11 cellular contexts compared by ENCODE assay signal in the genomic region with DNA sequence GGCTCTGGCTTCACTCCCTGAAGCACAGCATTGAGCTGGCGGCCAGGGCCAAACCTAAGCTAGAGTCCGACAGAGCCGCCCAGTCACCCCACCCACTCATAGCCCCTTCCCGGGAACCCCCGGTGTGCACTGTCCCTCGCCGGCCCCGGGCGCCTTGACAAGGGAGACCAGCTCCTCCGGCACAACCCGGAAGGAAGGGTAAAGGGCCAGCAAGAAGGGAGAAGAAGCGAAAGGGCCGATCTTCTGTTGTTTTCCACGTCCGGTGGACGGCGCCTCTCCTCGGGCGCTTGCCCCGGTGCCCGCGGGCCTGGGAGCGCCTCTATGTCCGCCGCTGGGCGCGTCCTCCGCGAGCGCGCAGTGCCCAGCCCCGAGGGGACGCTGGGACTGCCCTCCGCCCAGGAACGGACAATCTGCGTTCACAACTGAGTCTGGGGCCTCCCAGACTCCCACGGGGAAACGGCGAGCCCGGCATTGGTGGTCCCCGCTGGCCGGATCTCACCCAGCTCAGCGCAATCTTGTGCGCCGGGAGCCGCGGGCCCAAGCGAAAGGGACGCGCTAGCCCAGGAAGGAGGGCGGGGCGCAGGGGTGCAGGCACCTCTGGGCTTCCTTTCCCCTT.
A peak's percentile ranks its signal among the peaks of the same experiment; 100 is the strongest.
DNase-seq lines count a peak whose midpoint lies in the region; ATAC-seq and TF ChIP-seq lines count a peak whose summit lies in the region.
"Had no signal": no experiment of that assay in that cellular context is flagged by ENCODE, and none has a peak within 500 bp of the region (broad histone marks: within the 10 kb centered on the region; RNA-seq: fewer than 3 reads in every experiment).

No MANE protein-coding gene starts in this region.

- TF ChIP-seq POLR2A in stomach (IDR thresholded peaks at IDR 0.05), result no peak

- no peaks in the 10 kb centered on the region for H3K9me3 Mint-ChIP-seq in activated naive CD8-positive, alpha-beta T cell treated with anti-CD3 and anti-CD28 coated beads, Interleukin-2, amount 50 U/mL, for 24 hours
- H3K9me3 Mint-ChIP-seq in activated CD4-positive, alpha-beta T cell treated with anti-CD3 and anti-CD28 coated beads for 36 hours (ENCODE audit: low read depth), result no peaks in the 10 kb centered on the region

- peaks cover 0 to 7% (median 2%) of the 10 kb centered on the region in 4 donors for H3K4me1 ChIP-seq in stomach

- intact Hi-C loops in stomach (cut with DNase I; ENCODE audit: low total_unique reads), result no loop called here
- intact Hi-C loops in activated CD4-positive, alpha-beta T cell treated with anti-CD3 and anti-CD28 coated beads for 36 hours (cut with DNase I, micrococcal nuclease), result no loop called here

- no peak for TF ChIP-seq EP300 in stomach (IDR thresholded peaks at IDR 0.05)

- ATAC-seq in activated naive CD8-positive, alpha-beta T cell treated with anti-CD3 and anti-CD28 coated beads, Interleukin-2, amount 50 U/mL, for 24 hours, result no peak
- no peak for ATAC-seq in activated CD4-positive, alpha-beta T cell treated with anti-CD3 and anti-CD28 coated beads for 36 hours
- no peak for ATAC-seq in GM21528 (IDR thresholded peaks at IDR 0.05; ENCODE audit: low FRiP score, unreplicated experiment)
- ATAC-seq: gastroesophageal sphincter had no signal

- DNase-seq in NCI-H146 (lab: John Stamatoyannopoulos, UW) (peak; percentile 71), coronary artery (ENCODE audit: low spot score) (no peak), kidney tubule cell (ENCODE audit: low spot score) (peak; percentile 21), stomach (no peak), NCI-H1436 (lab: John Stamatoyannopoulos, UW) (no peak)
- no peak for DNase-seq in activated naive CD8-positive, alpha-beta T cell treated with anti-CD3 and anti-CD28 coated beads, Interleukin-2, amount 50 U/mL, for 24 hours
- no peak for DNase-seq in activated CD4-positive, alpha-beta T cell treated with anti-CD3 and anti-CD28 coated beads for 36 hours
- DNase-seq: NCI-H1694 treated with DMSO at 0.1 percent for 48 hours had no signal

- peaks cover 0 to 3% (median 0%) of the 10 kb centered on the region in 4 donors for H3K9me3 ChIP-seq in stomach
- H3K9me3 ChIP-seq: gastroesophageal sphincter had no signal

- H3K27me3 Mint-ChIP-seq in activated naive CD8-positive, alpha-beta T cell treated with anti-CD3 and anti-CD28 coated beads, Interleukin-2, amount 50 U/mL, for 24 hours, result peaks cover 7% of the 10 kb centered on the region
- H3K27me3 Mint-ChIP-seq in activated CD4-positive, alpha-beta T cell treated with anti-CD3 and anti-CD28 coated beads for 36 hours, result peaks cover 17% of the 10 kb centered on the region

- WGBS in stomach, 5 donors, result 9 to 21% (median 11%) methylated on average over 24 to 52 of the region's 52 CpGs

- no peak overlapping the region for H3K27ac ChIP-seq in coronary artery
- H3K27ac ChIP-seq in stomach, result no peak overlapping the region
- H3K27ac ChIP-seq: gastroesophageal sphincter had no signal

- CTCF ChIA-PET in activated CD4-positive, alpha-beta T cell treated with anti-CD3 and anti-CD28 coated beads for 36 hours (lab: Charles Lee), result no interaction called here

- H3K36me3 ChIP-seq in stomach, result no peaks in the 10 kb centered on the region
- H3K36me3 ChIP-seq: gastroesophageal sphincter had no signal

- no peak overlapping the region for H3K27ac Mint-ChIP-seq in activated naive CD8-positive, alpha-beta T cell treated with anti-CD3 and anti-CD28 coated beads, Interleukin-2, amount 50 U/mL, for 24 hours
- no peak overlapping the region for H3K27ac Mint-ChIP-seq in activated CD4-positive, alpha-beta T cell treated with anti-CD3 and anti-CD28 coated beads for 36 hours
- H3K27ac Mint-ChIP-seq: activated naive CD8-positive, alpha-beta T cell had no signal

- POLR2A ChIA-PET in activated CD4-positive, alpha-beta T cell treated with anti-CD3 and anti-CD28 coated beads for 36 hours (lab: Charles Lee), result no interaction called here

- no peaks in the 10 kb centered on the region for H3K36me3 Mint-ChIP-seq in activated naive CD8-positive, alpha-beta T cell treated with anti-CD3 and anti-CD28 coated beads, Interleukin-2, amount 50 U/mL, for 24 hours (ENCODE audit: low read depth)
- no peaks in the 10 kb centered on the region for H3K36me3 Mint-ChIP-seq in activated CD4-positive, alpha-beta T cell treated with anti-CD3 and anti-CD28 coated beads for 36 hours (ENCODE audit: low read depth)
- H3K36me3 Mint-ChIP-seq: activated naive CD8-positive, alpha-beta T cell had no signal

- H3K4me1 Mint-ChIP-seq in activated naive CD8-positive, alpha-beta T cell treated with anti-CD3 and anti-CD28 coated beads, Interleukin-2, amount 50 U/mL, for 24 hours, result peaks cover 3% of the 10 kb centered on the region
- no peaks in the 10 kb centered on the region for H3K4me1 Mint-ChIP-seq in activated CD4-positive, alpha-beta T cell treated with anti-CD3 and anti-CD28 coated beads for 36 hours

- peaks cover 5 to 25% (median 13%) of the 10 kb centered on the region in 3 donors for H3K27me3 ChIP-seq in stomach

- H3K4me3 Mint-ChIP-seq in activated naive CD8-positive, alpha-beta T cell treated with anti-CD3 and anti-CD28 coated beads, Interleukin-2, amount 50 U/mL, for 24 hours, result no peak overlapping the region
- H3K4me3 Mint-ChIP-seq in activated CD4-positive, alpha-beta T cell treated with anti-CD3 and anti-CD28 coated beads for 36 hours, result no peak overlapping the region
- H3K4me3 Mint-ChIP-seq: activated naive CD8-positive, alpha-beta T cell had no signal

- peak overlapping the region; percentile 78 for H3K4me3 ChIP-seq in coronary artery
- H3K4me3 ChIP-seq in stomach, result peak overlapping the region; percentile 12 to 44 (median 36)

- no peak for TF ChIP-seq CTCF in coronary artery (IDR thresholded peaks at IDR 0.05)
- TF ChIP-seq CTCF in stomach (IDR thresholded peaks at IDR 0.05), result no peak

Comparison
In these comparisons a context has a peak if more than half of its experiments do, and no peak if none do; other contexts are left out.
1. DNase-seq: peak in NCI-H146 (single experiment) and kidney tubule cell (single experiment); none in coronary artery (single experiment), stomach (single experiment), NCI-H1436 (single experiment), activated naive CD8-positive, alpha-beta T cell treated with anti-CD3 and anti-CD28 coated beads, Interleukin-2, amount 50 U/mL, for 24 hours (single experiment) and activated CD4-positive, alpha-beta T cell treated with anti-CD3 and anti-CD28 coated beads for 36 hours (single experiment).